In the genomic region with DNA sequence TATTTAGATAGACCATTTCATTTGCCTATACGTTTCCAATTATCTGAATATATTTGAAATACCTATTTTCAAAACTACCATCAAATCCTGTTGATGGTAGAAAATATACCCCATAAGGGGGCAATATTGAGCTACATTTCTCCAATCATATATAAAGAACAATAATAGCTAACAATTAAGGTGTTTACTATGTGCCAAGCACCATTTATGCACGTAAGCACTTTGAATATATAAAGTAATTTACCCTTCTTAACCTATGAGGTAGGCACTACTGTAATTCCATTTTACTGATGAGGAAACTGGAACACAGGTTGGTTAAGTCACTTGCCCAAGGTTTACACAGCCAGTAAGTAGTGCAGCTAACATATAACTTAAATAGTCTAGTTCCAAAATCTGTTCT, we compare ENCODE assay signal across 9 cellular contexts.
DNase-seq lines count a peak whose midpoint lies in the region; FAIRE-seq and TF ChIP-seq lines count a peak whose summit lies in the region.
"Had no signal": no experiment of that assay in that cellular context is flagged by ENCODE, and none has a peak within 500 bp of the region (broad histone marks: within the 10 kb centered on the region; RNA-seq: fewer than 3 reads in every experiment).

No MANE protein-coding gene starts in this region.

- DNase-seq in AG04450 (ENCODE audit: low read depth, low spot score) (no peak), GM19239 (ENCODE audit: insufficient read length, low spot score) (no peak), RCC 7860 (ENCODE audit: low spot score) (peak; percentile 25), fibroblast of the aortic adventitia (ENCODE audit: low read depth) (peak; percentile 70), superior temporal gyrus (ENCODE audit: extremely low spot score) (peak; percentile 82), GM03348 (ENCODE audit: low spot score) (no peak), COLO668 (lab: John Stamatoyannopoulos, UW; ENCODE audit: unreplicated experiment) (no peak)
- no peak for DNase-seq in activated CD4-positive, alpha-beta T cell treated with anti-CD3 and anti-CD28 coated beads, Interleukin-2, amount 50 U/mL, for 4 hours

- TF ChIP-seq CTCF in AG04450 (IDR thresholded peaks at IDR 0.05; ENCODE audit: low read depth, low read length) = peak; percentile 43
- peak; percentile 24 for TF ChIP-seq CTCF in fibroblast of the aortic adventitia (IDR thresholded peaks at IDR 0.05; ENCODE audit: insufficient read depth, low read length)

- POLR2A ChIA-PET in AG04450 (lab: Yijun Ruan, JAX) = no interaction called here

- FAIRE-seq in GM19239 (lab: Jason Lieb, UNC) = peak; percentile 11
- peak; percentile 55 for FAIRE-seq in RCC 7860 (lab: Jason Lieb, UNC)
- FAIRE-seq: H1 had no signal

- H3K27me3 ChIP-seq in AG04450 (ENCODE audit: control insufficient read depth, insufficient read depth, low read length) = no peaks in the 10 kb centered on the region

- no peak overlapping the region for H3K27ac ChIP-seq in AG04450 (ENCODE audit: low read depth, low read length)

- H3K9me3 ChIP-seq in AG04450 (ENCODE audit: control insufficient read depth, insufficient read depth, low read length) = no peaks in the 10 kb centered on the region

- CTCF ChIA-PET in AG04450 (lab: Charles Lee) = interaction anchor here (0.6 to 13.5 kb wide), 24 partner anchors 8 to 394 kb away, joined by 3 to 213 read pairs (median 5); no protein-coding TSS in a partner anchor

- H3K4me3 ChIP-seq in AG04450 (ENCODE audit: low read depth, low read length) (no peak overlapping the region), fibroblast of the aortic adventitia (ENCODE audit: low read depth, low read length) (no peak overlapping the region)

Comparison
In these comparisons a context has a peak if more than half of its experiments do, and no peak if none do; other contexts are left out.
1. DNase-seq: peak in RCC 7860 (single experiment), fibroblast of the aortic adventitia (single experiment) and superior temporal gyrus (single experiment); none in AG04450 (single experiment), GM19239 (single experiment), GM03348 (single experiment), COLO668 (single experiment) and activated CD4-positive, alpha-beta T cell treated with anti-CD3 and anti-CD28 coated beads, Interleukin-2, amount 50 U/mL, for 4 hours (0 of 2).